Comparison of ENCODE assay signal across 18 cellular contexts in genomic region chr13:20518652-20519051, GRCh38. TPM values are rescaled to one million over a fixed set of nuclear protein-coding genes. Genes with fewer than 3 reads are reported as not detected.
DNase-seq lines count a peak whose midpoint lies in the region; ATAC-seq, FAIRE-seq and TF ChIP-seq lines count a peak whose summit lies in the region.
"Had no signal": no experiment of that assay in that cellular context is flagged by ENCODE, and none has a peak within 500 bp of the region (broad histone marks: within the 10 kb centered on the region; RNA-seq: fewer than 3 reads in every experiment).

No MANE protein-coding gene starts in this region.

- POLR2A ChIA-PET in HepG2 (lab: Yijun Ruan, JAX) = interaction anchor here (1.2 kb wide), 1 partner anchor 13 kb away, joined by 3 read pairs; no protein-coding TSS in a partner anchor

- H3K4me3 Mint-ChIP-seq in nephron = peak overlapping the region in 1 of 3 experiments; percentile 5
- H3K4me3 Mint-ChIP-seq: CD14-positive monocyte, HFFc6 had no signal

- no peak overlapping the region for H3K27ac ChIP-seq in HepG2 (ENCODE audit: extremely low read length, insufficient read depth, low read length)
- H3K27ac ChIP-seq in right lobe of liver = peak overlapping the region in 1 of 3 donors; percentile 100
- peak overlapping the region in 7 of 10 donors; percentile 18 to 68 (median 33) for H3K27ac ChIP-seq in heart right ventricle

- peaks cover 19% of the 10 kb centered on the region for H3K4me1 Mint-ChIP-seq in nephron

- no peaks in the 10 kb centered on the region for H3K36me3 Mint-ChIP-seq in nephron (ENCODE audit: low read depth)

- H3K36me3 ChIP-seq in HepG2 (replicated peaks in 1 of 2; ENCODE audit: control insufficient read depth in 1 of 2, insufficient read depth in 2 of 2, low read length in 2 of 2) (peaks cover 0 to 4% of the 10 kb centered on the region in 2 experiments; a peak in 2 of 5 replicates), right lobe of liver (no peaks in the 10 kb centered on the region), heart right ventricle (no peaks in the 10 kb centered on the region)
- H3K36me3 ChIP-seq: Peyer's patch had no signal

- no peak overlapping the region for H3K4me2 ChIP-seq in HepG2 (ENCODE audit: low read depth, low read length)

- peaks cover 57% of the 10 kb centered on the region for H3K4me1 ChIP-seq in HepG2 (ENCODE audit: insufficient read depth, low read length)
- peaks cover 0 to 45% (median 6%) of the 10 kb centered on the region in 4 donors for H3K4me1 ChIP-seq in right lobe of liver
- H3K4me1 ChIP-seq in heart right ventricle = peaks cover 0 to 20% (median 0%) of the 10 kb centered on the region in 9 donors

- TF ChIP-seq CTCF in HepG2 (CRISPR knock-in tag; IDR thresholded peaks at IDR 0.05) (no peak), right lobe of liver (IDR thresholded peaks at IDR 0.05) (no peak), heart right ventricle (IDR thresholded peaks at IDR 0.05) (no peak), nephron (IDR thresholded peaks at IDR 0.05; ENCODE audit: unreplicated experiment in 3 of 3) (no peak)

- H3K9me3 ChIP-seq in HepG2 (ENCODE audit: low read length) = no peaks in the 10 kb centered on the region
- no peaks in the 10 kb centered on the region for H3K9me3 ChIP-seq in right lobe of liver
- H3K9me3 ChIP-seq in heart right ventricle = no peaks in the 10 kb centered on the region
- H3K9me3 ChIP-seq: Peyer's patch had no signal

- ATAC-seq in HepG2 (no peak), right lobe of liver (no peak), heart right ventricle (peak in 7 of 8 donors; percentile 33 to 72 (median 62)), HG03139 (IDR thresholded peaks at IDR 0.05; ENCODE audit: unreplicated experiment) (no peak)

- H3K27me3 Mint-ChIP-seq in nephron (ENCODE audit: low read depth) = peaks cover 5% of the 10 kb centered on the region

- no peak overlapping the region for H3K9ac ChIP-seq in HepG2 (ENCODE audit: insufficient read depth, low read depth, low read length)

- DNase-seq in HepG2 (ENCODE audit: low spot score) (no peak), right lobe of liver (no peak), heart right ventricle (no peak), germinal center (ENCODE audit: low spot score) (no peak), COLO829 (ENCODE audit: low spot score) (no peak), HUDEP-2 (lab: John Stamatoyannopoulos, UW; ENCODE audit: unreplicated experiment in 76 of 76) (no peak)
- DNase-seq: AML-193, COR-L47, GF-D8, HFFc6, NCI-H524, Peyer's patch had no signal

- TF ChIP-seq POLR2A in HepG2 (IDR thresholded peaks at IDR 0.05; ENCODE audit: insufficient read depth in 1 of 2, low read depth in 2 of 2, low read length in 2 of 2) (no peak), right lobe of liver (IDR thresholded peaks at IDR 0.05) (no peak)

- intact Hi-C loops in HepG2 (cut with micrococcal nuclease; ENCODE audit: unreplicated experiment) = no loop called here
- intact Hi-C loops in right lobe of liver (cut with DNase I) = loop anchor here in 1 of 2 donors (10.0 kb wide), 1 partner anchor 46 kb away; the partner anchor contains the start of gene IFT88
- intact Hi-C loops in heart right ventricle (cut with DNase I) = loop anchor here in 1 of 10 donors (10.0 kb wide), 1 partner anchor 46 kb away; the partner anchor contains the start of gene IFT88

- H4K20me1 ChIP-seq in HepG2 (ENCODE audit: insufficient read depth, low read length) = no peaks in the 10 kb centered on the region

- no peak for FAIRE-seq in HepG2 (lab: Jason Lieb, UNC)
- FAIRE-seq: GM12891, GM18507, H1 had no signal

- TF ChIP-seq EP300 in HepG2 (IDR thresholded peaks at IDR 0.05; ENCODE audit: low read depth in 2 of 2, low read length in 2 of 2) (no peak), HepG2 (CRISPR knock-in tag; IDR thresholded peaks at IDR 0.05; ENCODE audit: borderline replicate concordance) (no peak)

- no peak for TF ChIP-seq RAD21 in HepG2 (CRISPR knock-in tag; IDR thresholded peaks at IDR 0.05)

- no peak overlapping the region for H3K4me3 ChIP-seq in HepG2 (replicated peaks in 1 of 3; ENCODE audit: insufficient read depth in 1 of 3, low read depth in 2 of 3, low read length in 3 of 3)
- no peak overlapping the region for H3K4me3 ChIP-seq in right lobe of liver
- no peak overlapping the region for H3K4me3 ChIP-seq in heart right ventricle
- H3K4me3 ChIP-seq: Peyer's patch had no signal

- in situ Hi-C loops in HepG2 (cut with HindIII; ENCODE audit: extremely low pct_ligation_motif_present, low pct_unique_long_range_greater_than_20kb) = no loop called here

- H3K9me3 Mint-ChIP-seq in nephron = no peaks in the 10 kb centered on the region
- H3K9me3 Mint-ChIP-seq: CD14-positive monocyte, HFFc6 had no signal

- WGBS in HepG2 (ENCODE audit: low lambda C conversion rate) = 96% methylated on average over 7 of the region's 7 CpGs
- 77% methylated on average over 7 of the region's 7 CpGs for WGBS in right lobe of liver (ENCODE audit: insufficient coverage, low coverage, low lambda C conversion rate, missing lambda C conversion rate)
- WGBS in heart right ventricle, 2 donors = 42 to 56% methylated on average over 7 of the region's 7 CpGs

- H3K27ac Mint-ChIP-seq in nephron = peak overlapping the region; percentile 83 to 99 (median 96)
- H3K27ac Mint-ChIP-seq: HFFc6 had no signal

- H3K79me2 ChIP-seq in HepG2 (ENCODE audit: insufficient read depth, low read length) = peaks cover 16% of the 10 kb centered on the region

- no TSS peak for BruUV-seq in HepG2 (replicated peaks; lab: Mats Ljungman, UMichigan)

- CTCF ChIA-PET in HepG2 (lab: Yijun Ruan, JAX; ENCODE audit: low intra/inter-chr PET ratio, low total read pairs) = no interaction called here

- H3K27me3 ChIP-seq in HepG2 (ENCODE audit: control insufficient read depth in 1 of 2, insufficient read depth in 2 of 2, low read length in 2 of 2) (no peaks in the 10 kb centered on the region; a peak in 1 of 5 replicates), right lobe of liver (no peaks in the 10 kb centered on the region), heart right ventricle (no peaks in the 10 kb centered on the region)
- H3K27me3 ChIP-seq: Peyer's patch had no signal

- no peak overlapping the region for H2AFZ ChIP-seq in HepG2 (ENCODE audit: low read length)

TF ChIP-seq in HepG2, 621 proteins besides CTCF, POLR2A, EP300 and RAD21 (continues in another document):
- no peak for TF ChIP-seq PCBP1 (IDR thresholded peaks at IDR 0.05; ENCODE audit: borderline replicate concordance, low read depth, low read length)

RNA-seq across cellular contexts. Expression of gene CRYL1, which starts 7.0 kb away (rescaled TPM):
- total RNA-seq in HepG2 (2016; rRNA removed; fragmentation: Illumina TruSeq; extraction: Trizol) (57.2 and 71.7 TPM in 2 replicates), right lobe of liver (100 to 1,000 TPM; 111 to 185 (median 151) TPM), heart right ventricle (10 to 100 TPM; 21.3 to 27.3 (median 23.7) TPM)
- total RNA-seq in HepG2 (2016; cell fraction: cytosol; rRNA removed; fragmentation: Illumina TruSeq; extraction: Trizol; ENCODE audit: low read depth) = 29.5 and 30.5 TPM in 2 replicates
- 62.2 and 68.9 TPM in 2 replicates for total RNA-seq in HepG2 (2016; cell fraction: insoluble cytoplasmic fraction; rRNA removed; fragmentation: Illumina TruSeq; extraction: Trizol)
- 43.1 and 48.4 TPM in 2 replicates for total RNA-seq in HepG2 (2016; cell fraction: membrane; rRNA removed; fragmentation: Illumina TruSeq; extraction: Trizol)
- 31.5 and 32.4 TPM in 2 replicates for total RNA-seq in HepG2 (2016; cell fraction: nucleus; rRNA removed; fragmentation: Illumina TruSeq; extraction: Trizol)
- polyA plus RNA-seq in HepG2 (2011; rRNA removed) (108 and 115 TPM in 2 replicates), heart right ventricle (10 to 100 TPM; 10.1 to 16.7 TPM)
- polyA plus RNA-seq in HepG2 (2011; cell fraction: cytosol; rRNA removed) = 141 and 154 TPM in 2 replicates
- polyA plus RNA-seq in HepG2 (2011; cell fraction: nucleus; rRNA removed) = 42.9 and 50.6 TPM in 2 replicates
- 71.8 and 86.3 TPM in 2 replicates for polyA plus RNA-seq in HepG2 (2012)
- polyA plus RNA-seq in HepG2 (2016; cell fraction: cytosol; fragmentation: Illumina TruSeq; extraction: Trizol; ENCODE audit: low read depth) = 31.6 and 39.2 TPM in 2 replicates
- polyA plus RNA-seq in HepG2 (2016; cell fraction: insoluble cytoplasmic fraction; fragmentation: Illumina TruSeq; extraction: Trizol; ENCODE audit: low read depth) = 85.1 and 88.1 TPM in 2 replicates
- 41.0 and 48.6 TPM in 2 replicates for polyA plus RNA-seq in HepG2 (2016; cell fraction: membrane; fragmentation: Illumina TruSeq; extraction: Trizol; ENCODE audit: low read depth)
- polyA plus RNA-seq in HepG2 (2016; cell fraction: nucleus; fragmentation: Illumina TruSeq; extraction: Trizol; ENCODE audit: insufficient read depth, low read depth) = 50.6 and 56.0 TPM in 2 replicates
- polyA minus RNA-seq in HepG2 (2011; rRNA and poly(A)+ RNA removed; ENCODE audit: low replicate concordance) = 3.8 and 99.9 TPM in 2 replicates
- 40.4 and 44.1 TPM in 2 replicates for polyA minus RNA-seq in HepG2 (2011; cell fraction: cytosol; rRNA and poly(A)+ RNA removed)
- 28.1 and 34.7 TPM in 2 replicates for polyA minus RNA-seq in HepG2 (2011; cell fraction: nucleus; rRNA and poly(A)+ RNA removed)

RNA-seq across cellular contexts. Expression of gene IFT88, which starts 48.3 kb away (rescaled TPM):
- 19.8 and 19.9 TPM in 2 replicates for total RNA-seq in HepG2 (2016; rRNA removed; fragmentation: Illumina TruSeq; extraction: Trizol)
- total RNA-seq in HepG2 (2016; cell fraction: cytosol; rRNA removed; fragmentation: Illumina TruSeq; extraction: Trizol; ENCODE audit: low read depth) = 5.2 and 6.4 TPM in 2 replicates
- total RNA-seq in HepG2 (2016; cell fraction: insoluble cytoplasmic fraction; rRNA removed; fragmentation: Illumina TruSeq; extraction: Trizol) = 20.7 and 21.4 TPM in 2 replicates
- total RNA-seq in HepG2 (2016; cell fraction: membrane; rRNA removed; fragmentation: Illumina TruSeq; extraction: Trizol) = 8.4 and 9.9 TPM in 2 replicates
- total RNA-seq in HepG2 (2016; cell fraction: nucleus; rRNA removed; fragmentation: Illumina TruSeq; extraction: Trizol) = 28.4 and 39.1 TPM in 2 replicates
- polyA plus RNA-seq in HepG2 (2011; rRNA removed) = 6.6 and 8.4 TPM in 2 replicates
- 1.8 and 2.9 TPM in 2 replicates for polyA plus RNA-seq in HepG2 (2011; cell fraction: cytosol; rRNA removed)
- polyA plus RNA-seq in HepG2 (2011; cell fraction: nucleus; rRNA removed) = 11.1 and 11.3 TPM in 2 replicates
- 7.1 and 9.3 TPM in 2 replicates for polyA plus RNA-seq in HepG2 (2012)
- polyA plus RNA-seq in HepG2 (2016; cell fraction: cytosol; fragmentation: Illumina TruSeq; extraction: Trizol; ENCODE audit: low read depth) = 1.1 and 1.6 TPM in 2 replicates
- 15.8 and 15.9 TPM in 2 replicates for polyA plus RNA-seq in HepG2 (2016; cell fraction: insoluble cytoplasmic fraction; fragmentation: Illumina TruSeq; extraction: Trizol; ENCODE audit: low read depth)
- polyA plus RNA-seq in HepG2 (2016; cell fraction: membrane; fragmentation: Illumina TruSeq; extraction: Trizol; ENCODE audit: low read depth) = 2.2 and 3.1 TPM in 2 replicates
- 34.3 and 34.9 TPM in 2 replicates for polyA plus RNA-seq in HepG2 (2016; cell fraction: nucleus; fragmentation: Illumina TruSeq; extraction: Trizol; ENCODE audit: insufficient read depth, low read depth)
- polyA minus RNA-seq in HepG2 (2011; rRNA and poly(A)+ RNA removed; ENCODE audit: low replicate concordance) = 1.8 and 5.7 TPM in 2 replicates
- polyA minus RNA-seq in HepG2 (2011; cell fraction: cytosol; rRNA and poly(A)+ RNA removed) = 4.7 and 6.0 TPM in 2 replicates
- 54.7 and 55.0 TPM in 2 replicates for polyA minus RNA-seq in HepG2 (2011; cell fraction: nucleus; rRNA and poly(A)+ RNA removed)
- 10 to 100 TPM in 4 of 6 experiments, 1 to 10 TPM in 2; 7.9 to 17.6 (median 11.8) TPM for total RNA-seq in right lobe of liver
- total RNA-seq in heart right ventricle = 10 to 100 TPM in 2 of 10 donors, 1 to 10 TPM in 8; 6.4 to 13.6 (median 7.6) TPM
- 1 to 10 TPM; 5.9 to 6.4 TPM for polyA plus RNA-seq in heart right ventricle

Comparison
In these comparisons a context has a peak if more than half of its experiments do, and no peak if none do; other contexts are left out.
1. ATAC-seq: peak in heart right ventricle (7 of 8); none in HepG2 (single experiment), right lobe of liver (0 of 4) and HG03139 (single experiment).